1 cellular context compared by ENCODE assay signal in the genomic region with DNA sequence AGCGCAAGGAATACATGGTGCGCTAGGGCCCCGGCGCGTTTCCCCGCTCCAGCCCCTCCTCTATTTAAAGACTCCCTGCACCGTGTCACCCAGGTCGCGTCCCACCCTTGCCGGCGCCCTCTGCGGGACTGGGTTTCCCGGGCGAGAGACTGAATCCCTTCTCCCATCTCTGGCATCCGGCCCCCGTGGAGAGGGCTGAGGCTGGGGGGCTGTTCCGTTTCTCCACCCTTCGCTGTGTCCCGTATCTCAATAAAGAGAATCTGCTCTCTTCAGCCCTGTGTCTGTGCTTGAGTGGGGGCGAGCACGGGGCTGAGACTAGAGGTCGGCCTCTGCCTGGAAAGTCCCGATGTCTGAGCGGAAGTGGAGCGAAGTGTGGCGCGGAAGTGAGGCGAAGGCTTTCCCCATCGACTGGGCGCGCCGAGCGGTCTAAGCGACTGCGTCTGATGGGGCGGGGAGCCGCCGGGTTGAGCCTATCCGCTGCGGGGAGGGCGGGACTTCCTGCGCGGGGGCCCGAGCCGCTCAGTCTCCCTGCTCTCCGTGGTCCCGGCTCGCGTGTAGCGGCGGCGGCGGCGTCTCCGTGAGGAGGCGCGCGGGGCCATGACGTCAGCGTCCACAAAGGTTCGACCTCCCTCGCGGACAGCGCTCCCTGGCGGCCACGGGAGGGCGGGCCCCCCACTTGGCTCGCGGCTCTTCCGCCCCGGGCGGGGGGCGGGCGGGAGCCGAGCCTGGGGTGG.
TF ChIP-seq lines count a peak whose summit lies in the region.

No MANE protein-coding gene starts in this region.

TF ChIP-seq in HepG2, 621 proteins besides CTCF, POLR2A, EP300 and RAD21 (continued from another document and continues in another):
- TF ChIP-seq UBTF (CRISPR knock-in tag; IDR thresholded peaks at IDR 0.05): peak; percentile 72
- TF ChIP-seq ARNTL (CRISPR knock-in tag; IDR thresholded peaks at IDR 0.05): 0 out of 2 replicates have a peak, but pooled peaks have one; percentile 31
- peak; percentile 80; the same call in 1 of the 2 replicates for TF ChIP-seq ZFP41 (CRISPR knock-in tag; IDR thresholded peaks at IDR 0.05; ENCODE audit: borderline replicate concordance)
- 0 out of 2 replicates have a peak, but pooled peaks have one; percentile 56 for TF ChIP-seq NAIF1 (CRISPR knock-in tag; IDR thresholded peaks at IDR 0.05; ENCODE audit: borderline replicate concordance)
- TF ChIP-seq HIC2 (CRISPR knock-in tag; IDR thresholded peaks at IDR 0.05; ENCODE audit: low read depth): no peak
- no peak for TF ChIP-seq ZNF572 (CRISPR knock-in tag; IDR thresholded peaks at IDR 0.05)
- peak; percentile 82 for TF ChIP-seq NRL (CRISPR knock-in tag; IDR thresholded peaks at IDR 0.05; ENCODE audit: borderline replicate concordance)
- TF ChIP-seq NR3C1 (CRISPR knock-in tag; IDR thresholded peaks at IDR 0.05): no peak
- TF ChIP-seq, protein P1, sequence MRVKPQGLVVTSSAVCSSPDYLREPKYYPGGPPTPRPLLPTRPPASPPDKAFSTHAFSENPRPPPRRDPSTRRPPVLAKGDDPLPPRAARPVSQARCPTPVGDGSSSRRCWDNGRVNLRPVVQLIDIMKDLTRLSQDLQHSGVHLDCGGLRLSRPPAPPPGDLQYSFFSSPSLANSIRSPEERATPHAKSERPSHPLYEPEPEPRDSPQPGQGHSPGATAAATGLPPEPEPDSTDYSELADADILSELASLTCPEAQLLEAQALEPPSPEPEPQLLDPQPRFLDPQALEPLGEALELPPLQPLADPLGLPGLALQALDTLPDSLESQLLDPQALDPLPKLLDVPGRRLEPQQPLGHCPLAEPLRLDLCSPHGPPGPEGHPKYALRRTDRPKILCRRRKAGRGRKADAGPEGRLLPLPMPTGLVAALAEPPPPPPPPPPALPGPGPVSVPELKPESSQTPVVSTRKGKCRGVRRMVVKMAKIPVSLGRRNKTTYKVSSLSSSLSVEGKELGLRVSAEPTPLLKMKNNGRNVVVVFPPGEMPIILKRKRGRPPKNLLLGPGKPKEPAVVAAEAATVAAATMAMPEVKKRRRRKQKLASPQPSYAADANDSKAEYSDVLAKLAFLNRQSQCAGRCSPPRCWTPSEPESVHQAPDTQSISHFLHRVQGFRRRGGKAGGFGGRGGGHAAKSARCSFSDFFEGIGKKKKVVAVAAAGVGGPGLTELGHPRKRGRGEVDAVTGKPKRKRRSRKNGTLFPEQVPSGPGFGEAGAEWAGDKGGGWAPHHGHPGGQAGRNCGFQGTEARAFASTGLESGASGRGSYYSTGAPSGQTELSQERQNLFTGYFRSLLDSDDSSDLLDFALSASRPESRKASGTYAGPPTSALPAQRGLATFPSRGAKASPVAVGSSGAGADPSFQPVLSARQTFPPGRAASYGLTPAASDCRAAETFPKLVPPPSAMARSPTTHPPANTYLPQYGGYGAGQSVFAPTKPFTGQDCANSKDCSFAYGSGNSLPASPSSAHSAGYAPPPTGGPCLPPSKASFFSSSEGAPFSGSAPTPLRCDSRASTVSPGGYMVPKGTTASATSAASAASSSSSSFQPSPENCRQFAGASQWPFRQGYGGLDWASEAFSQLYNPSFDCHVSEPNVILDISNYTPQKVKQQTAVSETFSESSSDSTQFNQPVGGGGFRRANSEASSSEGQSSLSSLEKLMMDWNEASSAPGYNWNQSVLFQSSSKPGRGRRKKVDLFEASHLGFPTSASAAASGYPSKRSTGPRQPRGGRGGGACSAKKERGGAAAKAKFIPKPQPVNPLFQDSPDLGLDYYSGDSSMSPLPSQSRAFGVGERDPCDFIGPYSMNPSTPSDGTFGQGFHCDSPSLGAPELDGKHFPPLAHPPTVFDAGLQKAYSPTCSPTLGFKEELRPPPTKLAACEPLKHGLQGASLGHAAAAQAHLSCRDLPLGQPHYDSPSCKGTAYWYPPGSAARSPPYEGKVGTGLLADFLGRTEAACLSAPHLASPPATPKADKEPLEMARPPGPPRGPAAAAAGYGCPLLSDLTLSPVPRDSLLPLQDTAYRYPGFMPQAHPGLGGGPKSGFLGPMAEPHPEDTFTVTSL (CRISPR knock-in tag; IDR thresholded peaks at IDR 0.05; ENCODE audit: borderline replicate concordance): no peak
- TF ChIP-seq EZH2 (conservative IDR thresholded peaks at IDR 0.05; ENCODE audit: low read depth, low read length): no peak
- TF ChIP-seq ZBTB44 (CRISPR knock-in tag; IDR thresholded peaks at IDR 0.05): no peak
- TF ChIP-seq MEF2D (CRISPR knock-in tag; IDR thresholded peaks at IDR 0.05): no peak; the same call in 1 of the 2 replicates
- TF ChIP-seq ZNF672 (CRISPR knock-in tag; IDR thresholded peaks at IDR 0.05): no peak
- TF ChIP-seq, protein P2, sequence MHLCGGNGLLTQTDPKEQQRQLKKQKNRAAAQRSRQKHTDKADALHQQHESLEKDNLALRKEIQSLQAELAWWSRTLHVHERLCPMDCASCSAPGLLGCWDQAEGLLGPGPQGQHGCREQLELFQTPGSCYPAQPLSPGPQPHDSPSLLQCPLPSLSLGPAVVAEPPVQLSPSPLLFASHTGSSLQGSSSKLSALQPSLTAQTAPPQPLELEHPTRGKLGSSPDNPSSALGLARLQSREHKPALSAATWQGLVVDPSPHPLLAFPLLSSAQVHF (CRISPR knock-in tag; IDR thresholded peaks at IDR 0.05): no peak
- no peak for TF ChIP-seq NFIC (IDR thresholded peaks at IDR 0.05; ENCODE audit: low read length)
- TF ChIP-seq SALL1 (CRISPR knock-in tag; IDR thresholded peaks at IDR 0.05): peak; percentile 81
- TF ChIP-seq KAT7 (CRISPR knock-in tag; IDR thresholded peaks at IDR 0.05; ENCODE audit: borderline replicate concordance): peak; percentile 67
- no peak for TF ChIP-seq ZNF20 (CRISPR knock-in tag; IDR thresholded peaks at IDR 0.05)
- peak; percentile 66 for TF ChIP-seq SKIL (CRISPR knock-in tag; IDR thresholded peaks at IDR 0.05; ENCODE audit: borderline replicate concordance)
- TF ChIP-seq, protein P3, sequence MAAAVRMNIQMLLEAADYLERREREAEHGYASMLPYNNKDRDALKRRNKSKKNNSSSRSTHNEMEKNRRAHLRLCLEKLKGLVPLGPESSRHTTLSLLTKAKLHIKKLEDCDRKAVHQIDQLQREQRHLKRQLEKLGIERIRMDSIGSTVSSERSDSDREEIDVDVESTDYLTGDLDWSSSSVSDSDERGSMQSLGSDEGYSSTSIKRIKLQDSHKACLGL (CRISPR knock-in tag; IDR thresholded peaks at IDR 0.05): peak; percentile 62; the same call in 1 of the 2 replicates
- TF ChIP-seq, protein P4, sequence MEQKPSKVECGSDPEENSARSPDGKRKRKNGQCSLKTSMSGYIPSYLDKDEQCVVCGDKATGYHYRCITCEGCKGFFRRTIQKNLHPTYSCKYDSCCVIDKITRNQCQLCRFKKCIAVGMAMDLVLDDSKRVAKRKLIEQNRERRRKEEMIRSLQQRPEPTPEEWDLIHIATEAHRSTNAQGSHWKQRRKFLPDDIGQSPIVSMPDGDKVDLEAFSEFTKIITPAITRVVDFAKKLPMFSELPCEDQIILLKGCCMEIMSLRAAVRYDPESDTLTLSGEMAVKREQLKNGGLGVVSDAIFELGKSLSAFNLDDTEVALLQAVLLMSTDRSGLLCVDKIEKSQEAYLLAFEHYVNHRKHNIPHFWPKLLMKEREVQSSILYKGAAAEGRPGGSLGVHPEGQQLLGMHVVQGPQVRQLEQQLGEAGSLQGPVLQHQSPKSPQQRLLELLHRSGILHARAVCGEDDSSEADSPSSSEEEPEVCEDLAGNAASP (CRISPR knock-in tag; IDR thresholded peaks at IDR 0.05; ENCODE audit: borderline replicate concordance): no peak
- TF ChIP-seq PHF21A (CRISPR knock-in tag; IDR thresholded peaks at IDR 0.05): 0 out of 2 replicates have a peak, but pooled peaks have one; percentile 41
- peak; percentile 77 for TF ChIP-seq ZNF225 (CRISPR knock-in tag; IDR thresholded peaks at IDR 0.05)
- TF ChIP-seq YY1 (IDR thresholded peaks at IDR 0.05; ENCODE audit: insufficient read depth, insufficient replicate concordance, low read depth, low read length): peak; percentile 70
- TF ChIP-seq, protein P5, sequence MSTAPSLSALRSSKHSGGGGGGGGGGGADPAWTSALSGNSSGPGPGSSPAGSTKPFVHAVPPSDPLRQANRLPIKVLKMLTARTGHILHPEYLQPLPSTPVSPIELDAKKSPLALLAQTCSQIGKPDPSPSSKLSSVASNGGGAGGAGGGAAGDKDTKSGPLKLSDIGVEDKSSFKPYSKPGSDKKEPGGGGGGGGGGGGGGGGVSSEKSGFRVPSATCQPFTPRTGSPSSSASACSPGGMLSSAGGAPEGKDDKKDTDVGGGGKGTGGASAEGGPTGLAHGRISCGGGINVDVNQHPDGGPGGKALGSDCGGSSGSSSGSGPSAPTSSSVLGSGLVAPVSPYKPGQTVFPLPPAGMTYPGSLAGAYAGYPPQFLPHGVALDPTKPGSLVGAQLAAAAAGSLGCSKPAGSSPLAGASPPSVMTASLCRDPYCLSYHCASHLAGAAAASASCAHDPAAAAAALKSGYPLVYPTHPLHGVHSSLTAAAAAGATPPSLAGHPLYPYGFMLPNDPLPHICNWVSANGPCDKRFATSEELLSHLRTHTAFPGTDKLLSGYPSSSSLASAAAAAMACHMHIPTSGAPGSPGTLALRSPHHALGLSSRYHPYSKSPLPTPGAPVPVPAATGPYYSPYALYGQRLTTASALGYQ (CRISPR knock-in tag; IDR thresholded peaks at IDR 0.05): no peak
- TF ChIP-seq ARHGAP35 (CRISPR knock-in tag; IDR thresholded peaks at IDR 0.05; ENCODE audit: borderline replicate concordance): no peak; the same call in 1 of the 2 replicates
- TF ChIP-seq, protein P6, sequence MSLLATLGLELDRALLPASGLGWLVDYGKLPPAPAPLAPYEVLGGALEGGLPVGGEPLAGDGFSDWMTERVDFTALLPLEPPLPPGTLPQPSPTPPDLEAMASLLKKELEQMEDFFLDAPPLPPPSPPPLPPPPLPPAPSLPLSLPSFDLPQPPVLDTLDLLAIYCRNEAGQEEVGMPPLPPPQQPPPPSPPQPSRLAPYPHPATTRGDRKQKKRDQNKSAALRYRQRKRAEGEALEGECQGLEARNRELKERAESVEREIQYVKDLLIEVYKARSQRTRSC (CRISPR knock-in tag; IDR thresholded peaks at IDR 0.05; ENCODE audit: low read depth): no peak
- peak; percentile 68 for TF ChIP-seq PITX1 (CRISPR knock-in tag; IDR thresholded peaks at IDR 0.05)
- TF ChIP-seq ZSCAN31 (CRISPR knock-in tag; IDR thresholded peaks at IDR 0.05; ENCODE audit: low read depth): 0 out of 2 replicates have a peak, but pooled peaks have one; percentile 72
- no peak for TF ChIP-seq ZNF101 (CRISPR knock-in tag; IDR thresholded peaks at IDR 0.05; ENCODE audit: borderline replicate concordance, low read depth)
- peak; percentile 86 for TF ChIP-seq SP4 (CRISPR knock-in tag; IDR thresholded peaks at IDR 0.05)
- TF ChIP-seq KLF12 (CRISPR knock-in tag; IDR thresholded peaks at IDR 0.05; ENCODE audit: borderline replicate concordance): no peak
- TF ChIP-seq GLI4 (CRISPR knock-in tag; IDR thresholded peaks at IDR 0.05; ENCODE audit: borderline replicate concordance): no peak
- TF ChIP-seq MTA1 (CRISPR knock-in tag; IDR thresholded peaks at IDR 0.05; ENCODE audit: borderline replicate concordance): peak; percentile 72; the same call in 1 of the 2 replicates
- no peak for TF ChIP-seq ZNF577 (CRISPR knock-in tag; IDR thresholded peaks at IDR 0.05; ENCODE audit: borderline replicate concordance, low read depth)
- no peak for TF ChIP-seq TCF12 (IDR thresholded peaks at IDR 0.05)
- no peak; the same call in 1 of the 2 replicates for TF ChIP-seq TCF12 (CRISPR knock-in tag; IDR thresholded peaks at IDR 0.05)
- TF ChIP-seq SALL2 (CRISPR knock-in tag; IDR thresholded peaks at IDR 0.05): no peak
